ENCODE assay signal across 5 cellular contexts in the genomic region with DNA sequence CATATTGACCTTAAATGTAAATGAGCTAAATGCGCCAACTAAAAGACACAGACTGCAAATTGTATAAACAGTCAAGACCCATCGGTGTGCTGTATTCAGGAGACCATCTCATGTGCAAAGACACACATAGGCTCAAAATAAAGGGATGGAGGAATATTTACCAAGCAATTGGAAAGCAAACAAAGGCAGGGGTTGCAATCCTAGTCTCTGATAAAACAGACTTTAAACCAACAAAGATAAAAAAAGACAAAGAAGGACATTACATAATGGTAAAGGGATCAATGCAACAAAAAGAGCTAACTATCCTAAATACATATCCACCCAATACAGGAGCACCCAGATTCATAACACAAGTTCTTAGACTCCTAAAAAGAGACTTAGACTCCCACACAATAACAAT. TPM values are rescaled to one million over a fixed set of nuclear protein-coding genes. Genes with fewer than 3 reads are reported as not detected.
"Had no signal": no experiment of that assay in that cellular context is flagged by ENCODE, and none has a peak within 500 bp of the region (broad histone marks: within the 10 kb centered on the region; RNA-seq: fewer than 3 reads in every experiment).

No MANE protein-coding gene starts in this region.

RNA-seq across cellular contexts. Expression of a gene that starts 14.3 kb away (rescaled TPM):
- total RNA-seq: HT-29, HT1080, IMR-90, K562 had no signal
- polyA plus RNA-seq: IgD-negative memory B cell, IMR-90, K562 had no signal
